8 cellular contexts compared by ENCODE assay signal in genomic region chr1:184050631-184051030, GRCh38. TPM values are rescaled to one million over a fixed set of nuclear protein-coding genes. Genes with fewer than 3 reads are reported as not detected.
DNase-seq lines count a peak whose midpoint lies in the region; ATAC-seq, FAIRE-seq and TF ChIP-seq lines count a peak whose summit lies in the region.

No MANE protein-coding gene starts in this region.

- DNase-seq in GM12892 (ENCODE audit: insufficient read length) (no peak), foreskin fibroblast (peak in 1 of 2 donors; percentile 45), SIG-M5 treated with dmso at 0.1 percent for 504 hours (lab: John Stamatoyannopoulos, UW; ENCODE audit: unreplicated experiment) (no peak), spleen (no peak)

- no peaks in the 10 kb centered on the region for H4K20me1 ChIP-seq in SU-DHL-6 (ENCODE audit: low read depth, low read length)

- intact Hi-C loops in spleen (cut with DNase I; ENCODE audit: low total_unique reads), result no loop called here

- no peaks in the 10 kb centered on the region for H3F3A ChIP-seq in SU-DHL-6 (ENCODE audit: insufficient read depth)

- peaks cover 8 to 18% (median 10%) of the 10 kb centered on the region in 3 donors for H3K4me1 ChIP-seq in skeletal muscle tissue (ENCODE audit: control insufficient read depth in 3 of 3, insufficient read depth in 3 of 3, low read length in 3 of 3)
- peaks cover 11 to 49% (median 30%) of the 10 kb centered on the region in 6 donors for H3K4me1 ChIP-seq in spleen

- H3K9me2 ChIP-seq in SU-DHL-6 (replicated peaks; ENCODE audit: insufficient read depth, low read length), result no peaks in the 10 kb centered on the region

- H3K27me3 ChIP-seq in SU-DHL-6 (ENCODE audit: low read length), result no peaks in the 10 kb centered on the region
- no peaks in the 10 kb centered on the region for H3K27me3 ChIP-seq in skeletal muscle tissue (ENCODE audit: control insufficient read depth in 3 of 3, insufficient read depth in 3 of 3, low read length in 3 of 3)
- H3K27me3 ChIP-seq in spleen (replicated peaks in 1 of 7), result peaks cover 0 to 8% (median 0%) of the 10 kb centered on the region in 7 donors

- H3K4me3 ChIP-seq in SU-DHL-6 (ENCODE audit: insufficient read depth, low read length, poor library complexity, severe bottlenecking) (no peak overlapping the region), foreskin fibroblast (ENCODE audit: low read depth in 1 of 2, low read length in 2 of 2) (peak overlapping the region; percentile 86 to 88), skeletal muscle tissue (ENCODE audit: low read length in 3 of 3) (peak overlapping the region; percentile 91 to 94 (median 94)), spleen (peak overlapping the region in 4 of 8 donors; percentile 87 to 98 (median 97))

- ATAC-seq in GM21717 (IDR thresholded peaks at IDR 0.05; ENCODE audit: unreplicated experiment) (no peak), HG02588 (IDR thresholded peaks at IDR 0.05; ENCODE audit: unreplicated experiment) (no peak)

- H3K36me3 ChIP-seq in SU-DHL-6 (ENCODE audit: low read length) (peaks cover 4% of the 10 kb centered on the region; the same call in 1 of the 2 replicates), skeletal muscle tissue (ENCODE audit: control insufficient read depth in 3 of 3, insufficient read depth in 3 of 3, low read length in 3 of 3) (peaks cover 0 to 5% (median 4%) of the 10 kb centered on the region in 3 donors), spleen (peaks cover 0 to 14% (median 5%) of the 10 kb centered on the region in 6 donors)

- peak; percentile 51 for FAIRE-seq in GM12892 (lab: Jason Lieb, UNC)

- H3K9ac ChIP-seq in SU-DHL-6 (ENCODE audit: low read length) (peak overlapping the region; percentile 84), skeletal muscle tissue (ENCODE audit: low read depth in 1 of 3, low read length in 3 of 3) (peak overlapping the region; percentile 81 to 91 (median 90))

- H3K9me3 ChIP-seq in SU-DHL-6 (ENCODE audit: insufficient read depth, low read length) (no peaks in the 10 kb centered on the region), skeletal muscle tissue (ENCODE audit: control insufficient read depth in 3 of 3, low read length in 3 of 3) (no peaks in the 10 kb centered on the region), spleen (no peaks in the 10 kb centered on the region)

- H3K79me2 ChIP-seq in SU-DHL-6 (ENCODE audit: insufficient read depth, low read length), result peaks cover 9% of the 10 kb centered on the region; the same call in 1 of the 2 replicates

- TF ChIP-seq POLR2A in GM12892 (IDR thresholded peaks at IDR 0.05; ENCODE audit: low read depth, low read length) (no peak), spleen (IDR thresholded peaks at IDR 0.05) (no peak)

- peak overlapping the region; percentile 84 for H3K4me2 ChIP-seq in SU-DHL-6 (ENCODE audit: low read depth, low read length, poor library complexity, severe bottlenecking)

- peak overlapping the region; percentile 91 for H2AFZ ChIP-seq in SU-DHL-6 (ENCODE audit: low read depth, low read length, severe bottlenecking)

- no peak overlapping the region for H3K27ac ChIP-seq in SU-DHL-6 (ENCODE audit: low read depth, low read length)
- H3K27ac ChIP-seq in skeletal muscle tissue (ENCODE audit: low read depth, low read length), result no peak overlapping the region
- peak overlapping the region in 4 of 8 donors; percentile 89 to 92 (median 90) for H3K27ac ChIP-seq in spleen

- TF ChIP-seq CTCF in SU-DHL-6 (IDR thresholded peaks at IDR 0.05; ENCODE audit: insufficient read depth, low read length, poor library complexity, severe bottlenecking) (no peak), foreskin fibroblast (IDR thresholded peaks at IDR 0.05; ENCODE audit: low read depth, low read length) (no peak), spleen (IDR thresholded peaks at IDR 0.05 in 8 of 11, conservative IDR thresholded peaks at IDR 0.05 in 3 of 11) (no peak)

RNA-seq across cellular contexts. Expression of gene TSEN15, which starts 0.9 kb away (rescaled TPM):
- polyA plus RNA-seq in GM12892 (2012; ENCODE audit: missing spikeins), result 33.7 TPM
- total RNA-seq in skeletal muscle tissue (19.3 TPM), spleen (10 to 100 TPM; 20.4 to 47.7 (median 25.1) TPM)
- 10 to 100 TPM; 14.7 to 21.9 (median 21.3) TPM for polyA plus RNA-seq in spleen

RNA-seq across cellular contexts. Expression of gene COLGALT2, which starts 13.1 kb away (rescaled TPM):
- 0.06 TPM for polyA plus RNA-seq in GM12892 (2012; ENCODE audit: missing spikeins)
- total RNA-seq in skeletal muscle tissue, result 5.7 TPM
- 1 to 10 TPM in 3 of 7 donors, under 1 TPM in 4; 0.34 to 1.4 (median 0.92) TPM for total RNA-seq in spleen
- polyA plus RNA-seq in spleen, result under 1 TPM; 0.17 to 0.41 (median 0.35) TPM
